ENCODE assay signal across 8 cellular contexts in the genomic region with DNA sequence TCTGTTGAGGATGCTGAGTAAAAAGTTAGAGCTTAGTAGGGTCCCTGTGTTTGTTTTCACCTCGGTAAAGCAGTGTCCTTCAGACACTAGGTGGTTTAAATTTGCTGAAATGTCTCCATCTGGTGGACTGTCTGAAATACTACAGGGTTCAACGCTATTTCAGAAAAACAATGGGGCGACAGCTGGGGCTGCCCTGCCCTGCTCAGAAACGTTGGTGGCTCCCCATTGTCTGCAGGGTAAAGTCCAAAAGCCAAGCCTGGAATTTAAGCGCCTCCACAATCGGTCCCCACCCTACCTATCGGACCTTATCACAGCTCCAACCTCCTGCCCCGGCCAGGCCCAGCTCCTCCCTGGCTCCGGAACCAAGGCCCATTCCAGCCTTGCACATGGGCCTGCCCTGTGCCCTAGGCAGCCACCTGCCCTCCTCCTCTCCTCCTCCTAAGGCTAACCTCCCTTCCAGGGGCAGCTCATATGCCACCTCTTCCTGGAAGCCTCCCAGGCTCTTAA. TPM values are rescaled to one million over a fixed set of nuclear protein-coding genes. Genes with fewer than 3 reads are reported as not detected.
DNase-seq lines count a peak whose midpoint lies in the region; ATAC-seq and TF ChIP-seq lines count a peak whose summit lies in the region.

No MANE protein-coding gene starts in this region.

- no peaks in the 10 kb centered on the region for H3K9me3 Mint-ChIP-seq in activated CD4-positive, alpha-beta memory T cell treated with anti-CD3 and anti-CD28 coated beads for 36 hours
- no peaks in the 10 kb centered on the region for H3K9me3 Mint-ChIP-seq in nephron

- H3K4me1 Mint-ChIP-seq in activated CD4-positive, alpha-beta memory T cell treated with anti-CD3 and anti-CD28 coated beads for 36 hours (ENCODE audit: low read depth), result peaks cover 23% of the 10 kb centered on the region
- peaks cover 43% of the 10 kb centered on the region for H3K4me1 Mint-ChIP-seq in nephron

- CTCF ChIA-PET in activated CD4-positive, alpha-beta memory T cell treated with anti-CD3 and anti-CD28 coated beads for 36 hours (lab: Charles Lee), result interaction anchor here (0.6 to 9.2 kb wide), 52 partner anchors 9 to 632 kb away, joined by 3 to 274 read pairs (median 3); no protein-coding TSS in a partner anchor

- intact Hi-C loops in activated CD4-positive, alpha-beta memory T cell treated with anti-CD3 and anti-CD28 coated beads for 36 hours (cut with micrococcal nuclease), result loop anchor here (1.0 to 10.0 kb wide), 3 partner anchors 342 to 635 kb away; a partner anchor contains a TSS

- POLR2A ChIA-PET in activated CD4-positive, alpha-beta memory T cell treated with anti-CD3 and anti-CD28 coated beads for 36 hours (lab: Charles Lee), result interaction anchor here (0.6 to 1.2 kb wide), 3 partner anchors 299 to 344 kb away, joined by 3 read pairs; no protein-coding TSS in a partner anchor

- no peak overlapping the region for H3K4me3 Mint-ChIP-seq in activated CD4-positive, alpha-beta memory T cell treated with anti-CD3 and anti-CD28 coated beads for 36 hours
- H3K4me3 Mint-ChIP-seq in nephron, result no peak overlapping the region

- H3K27ac Mint-ChIP-seq in activated CD4-positive, alpha-beta memory T cell treated with anti-CD3 and anti-CD28 coated beads for 36 hours, result no peak overlapping the region
- H3K27ac Mint-ChIP-seq in nephron, result peak overlapping the region; percentile 22 to 91 (median 80)

- no peak for ATAC-seq in GM21381 (IDR thresholded peaks at IDR 0.05; ENCODE audit: unreplicated experiment)

- no peaks in the 10 kb centered on the region for H3K27me3 Mint-ChIP-seq in activated CD4-positive, alpha-beta memory T cell treated with anti-CD3 and anti-CD28 coated beads for 36 hours
- H3K27me3 Mint-ChIP-seq in nephron (ENCODE audit: low read depth), result peaks cover 7% of the 10 kb centered on the region

- DNase-seq in AG08396 (ENCODE audit: low spot score) (peak; percentile 73), NCI-H2029 (lab: John Stamatoyannopoulos, UW) (peak; percentile 30), fibroblast of pulmonary artery (ENCODE audit: low read depth) (peak; percentile 75), putamen (ENCODE audit: low spot score) (no peak)
- peak; percentile 23 for DNase-seq in activated CD4-positive, alpha-beta memory T cell treated with anti-CD3 and anti-CD28 coated beads for 36 hours

- TF ChIP-seq CTCF in GM12874 (IDR thresholded peaks at IDR 0.05; ENCODE audit: insufficient read depth, low read depth, low read length), result peak; percentile 50; the same call in 1 of the 2 replicates
- peak; percentile 64 for TF ChIP-seq CTCF in fibroblast of pulmonary artery (IDR thresholded peaks at IDR 0.05; ENCODE audit: low read length, missing control alignments)
- peak; percentile 74 to 90 (median 82) for TF ChIP-seq CTCF in nephron (IDR thresholded peaks at IDR 0.05; ENCODE audit: unreplicated experiment in 3 of 3)

- H3K4me3 ChIP-seq in fibroblast of pulmonary artery (replicated peaks; ENCODE audit: low read depth, low read length), result no peak overlapping the region

- no peaks in the 10 kb centered on the region for H3K36me3 Mint-ChIP-seq in activated CD4-positive, alpha-beta memory T cell treated with anti-CD3 and anti-CD28 coated beads for 36 hours
- H3K36me3 Mint-ChIP-seq in nephron (ENCODE audit: low read depth), result no peaks in the 10 kb centered on the region

RNA-seq across cellular contexts. Expression of a gene that starts 4.3 kb away (rescaled TPM):
- 10 to 100 TPM; 13.8 to 15.4 TPM for total RNA-seq in activated CD4-positive, alpha-beta memory T cell treated with anti-CD3 and anti-CD28 coated beads for 36 hours
